ENCODE assay signal across 2 cellular contexts in the genomic region with DNA sequence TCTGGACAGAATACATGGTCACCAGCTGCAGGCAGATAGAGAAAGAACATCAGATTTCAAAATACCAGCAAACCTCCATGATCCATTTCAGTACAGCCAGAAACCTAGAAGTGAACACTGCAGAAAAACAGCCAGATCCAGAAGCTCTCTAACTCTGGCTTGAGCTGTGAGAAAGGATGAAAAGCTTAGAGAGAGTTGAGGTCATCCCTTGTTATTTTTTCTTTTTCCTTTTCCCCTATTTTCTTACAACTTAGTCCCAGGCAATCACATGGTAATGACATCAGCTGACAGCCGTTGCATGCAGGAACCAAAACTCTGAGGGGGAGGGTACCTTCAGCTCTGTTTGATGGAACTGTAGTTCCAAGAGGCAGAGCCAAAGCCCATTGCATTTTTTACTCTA.
TF ChIP-seq lines count a peak whose summit lies in the region.

No MANE protein-coding gene starts in this region.

TF ChIP-seq in GM23338, 12 proteins besides CTCF, POLR2A, EP300 and RAD21:
- TF ChIP-seq, protein P1, sequence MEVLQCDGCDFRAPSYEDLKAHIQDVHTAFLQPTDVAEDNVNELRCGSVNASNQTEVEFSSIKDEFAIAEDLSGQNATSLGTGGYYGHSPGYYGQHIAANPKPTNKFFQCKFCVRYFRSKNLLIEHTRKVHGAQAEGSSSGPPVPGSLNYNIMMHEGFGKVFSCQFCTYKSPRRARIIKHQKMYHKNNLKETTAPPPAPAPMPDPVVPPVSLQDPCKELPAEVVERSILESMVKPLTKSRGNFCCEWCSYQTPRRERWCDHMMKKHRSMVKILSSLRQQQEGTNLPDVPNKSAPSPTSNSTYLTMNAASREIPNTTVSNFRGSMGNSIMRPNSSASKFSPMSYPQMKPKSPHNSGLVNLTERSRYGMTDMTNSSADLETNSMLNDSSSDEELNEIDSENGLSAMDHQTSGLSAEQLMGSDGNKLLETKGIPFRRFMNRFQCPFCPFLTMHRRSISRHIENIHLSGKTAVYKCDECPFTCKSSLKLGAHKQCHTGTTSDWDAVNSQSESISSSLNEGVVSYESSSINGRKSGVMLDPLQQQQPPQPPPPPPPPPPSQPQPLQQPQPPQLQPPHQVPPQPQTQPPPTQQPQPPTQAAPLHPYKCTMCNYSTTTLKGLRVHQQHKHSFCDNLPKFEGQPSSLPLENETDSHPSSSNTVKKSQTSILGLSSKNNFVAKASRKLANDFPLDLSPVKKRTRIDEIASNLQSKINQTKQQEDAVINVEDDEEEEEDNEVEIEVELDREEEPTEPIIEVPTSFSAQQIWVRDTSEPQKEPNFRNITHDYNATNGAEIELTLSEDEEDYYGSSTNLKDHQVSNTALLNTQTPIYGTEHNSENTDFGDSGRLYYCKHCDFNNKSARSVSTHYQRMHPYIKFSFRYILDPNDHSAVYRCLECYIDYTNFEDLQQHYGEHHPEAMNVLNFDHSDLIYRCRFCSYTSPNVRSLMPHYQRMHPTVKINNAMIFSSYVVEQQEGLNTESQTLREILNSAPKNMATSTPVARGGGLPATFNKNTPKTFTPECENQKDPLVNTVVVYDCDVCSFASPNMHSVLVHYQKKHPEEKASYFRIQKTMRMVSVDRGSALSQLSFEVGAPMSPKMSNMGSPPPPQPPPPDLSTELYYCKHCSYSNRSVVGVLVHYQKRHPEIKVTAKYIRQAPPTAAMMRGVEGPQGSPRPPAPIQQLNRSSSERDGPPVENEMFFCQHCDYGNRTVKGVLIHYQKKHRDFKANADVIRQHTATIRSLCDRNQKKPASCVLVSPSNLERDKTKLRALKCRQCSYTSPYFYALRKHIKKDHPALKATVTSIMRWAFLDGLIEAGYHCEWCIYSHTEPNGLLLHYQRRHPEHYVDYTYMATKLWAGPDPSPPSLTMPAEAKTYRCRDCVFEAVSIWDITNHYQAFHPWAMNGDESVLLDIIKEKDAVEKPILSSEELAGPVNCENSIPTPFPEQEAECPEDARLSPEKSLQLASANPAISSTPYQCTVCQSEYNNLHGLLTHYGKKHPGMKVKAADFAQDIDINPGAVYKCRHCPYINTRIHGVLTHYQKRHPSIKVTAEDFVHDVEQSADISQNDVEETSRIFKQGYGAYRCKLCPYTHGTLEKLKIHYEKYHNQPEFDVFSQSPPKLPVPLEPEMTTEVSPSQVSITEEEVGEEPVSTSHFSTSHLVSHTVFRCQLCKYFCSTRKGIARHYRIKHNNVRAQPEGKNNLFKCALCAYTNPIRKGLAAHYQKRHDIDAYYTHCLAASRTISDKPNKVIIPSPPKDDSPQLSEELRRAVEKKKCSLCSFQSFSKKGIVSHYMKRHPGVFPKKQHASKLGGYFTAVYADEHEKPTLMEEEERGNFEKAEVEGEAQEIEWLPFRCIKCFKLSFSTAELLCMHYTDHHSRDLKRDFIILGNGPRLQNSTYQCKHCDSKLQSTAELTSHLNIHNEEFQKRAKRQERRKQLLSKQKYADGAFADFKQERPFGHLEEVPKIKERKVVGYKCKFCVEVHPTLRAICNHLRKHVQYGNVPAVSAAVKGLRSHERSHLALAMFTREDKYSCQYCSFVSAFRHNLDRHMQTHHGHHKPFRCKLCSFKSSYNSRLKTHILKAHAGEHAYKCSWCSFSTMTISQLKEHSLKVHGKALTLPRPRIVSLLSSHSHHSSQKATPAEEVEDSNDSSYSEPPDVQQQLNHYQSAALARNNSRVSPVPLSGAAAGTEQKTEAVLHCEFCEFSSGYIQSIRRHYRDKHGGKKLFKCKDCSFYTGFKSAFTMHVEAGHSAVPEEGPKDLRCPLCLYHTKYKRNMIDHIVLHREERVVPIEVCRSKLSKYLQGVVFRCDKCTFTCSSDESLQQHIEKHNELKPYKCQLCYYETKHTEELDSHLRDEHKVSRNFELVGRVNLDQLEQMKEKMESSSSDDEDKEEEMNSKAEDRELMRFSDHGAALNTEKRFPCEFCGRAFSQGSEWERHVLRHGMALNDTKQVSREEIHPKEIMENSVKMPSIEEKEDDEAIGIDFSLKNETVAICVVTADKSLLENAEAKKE (CRISPR knock-in tag; IDR thresholded peaks at IDR 0.05): no peak
- TF ChIP-seq ZNF114 (CRISPR knock-in tag; IDR thresholded peaks at IDR 0.05) (no peak), CREB1 (CRISPR knock-in tag; IDR thresholded peaks at IDR 0.05; ENCODE audit: low read depth) (no peak), POLR2AphosphoS5 (IDR thresholded peaks at IDR 0.05; ENCODE audit: low read depth) (no peak), EZH2phosphoT487 (IDR thresholded peaks at IDR 0.05; ENCODE audit: unreplicated experiment) (no peak), EZH2 (IDR thresholded peaks at IDR 0.05; ENCODE audit: low read depth, unreplicated experiment) (no peak), ZNF331 (CRISPR knock-in tag; IDR thresholded peaks at IDR 0.05; ENCODE audit: low read depth) (no peak)
TF ChIP-seq in GM23338: peak in this region for 0.

TF ChIP-seq in SK-N-SH, 30 proteins besides CTCF, POLR2A, EP300 and RAD21 (continued from another document):
- TF ChIP-seq USF2 (IDR thresholded peaks at IDR 0.05; ENCODE audit: borderline replicate concordance, low read depth, low read length) (no peak), USF1 (IDR thresholded peaks at IDR 0.05; ENCODE audit: borderline replicate concordance, low read depth) (peak; percentile 62; the same call in 1 of the 2 replicates), PBX3 (IDR thresholded peaks at IDR 0.05) (no peak), FOSL2 (IDR thresholded peaks at IDR 0.05; ENCODE audit: borderline replicate concordance, low read depth) (no peak), FOXJ3 (CRISPR knock-in tag; IDR thresholded peaks at IDR 0.05) (no peak), RFX5 (IDR thresholded peaks at IDR 0.05; ENCODE audit: low read length) (no peak), SMC3 (IDR thresholded peaks at IDR 0.05; ENCODE audit: low read depth, low read length) (no peak), SIN3A (IDR thresholded peaks at IDR 0.05; ENCODE audit: borderline replicate concordance, low read depth, low read length) (no peak), TEAD4 (IDR thresholded peaks at IDR 0.05; ENCODE audit: borderline replicate concordance, insufficient read depth) (no peak), TAF1 (IDR thresholded peaks at IDR 0.05; ENCODE audit: borderline replicate concordance, low read depth, low read length) (no peak), CHD2 (IDR thresholded peaks at IDR 0.05; ENCODE audit: low read length, partially characterized antibody) (no peak), MXI1 (IDR thresholded peaks at IDR 0.05; ENCODE audit: low read depth, low read length) (peak; percentile 29; the same call in 1 of the 2 replicates), RCOR1 (IDR thresholded peaks at IDR 0.05; ENCODE audit: low read length) (peak; percentile 13; the same call in 1 of the 2 replicates), YY1 (IDR thresholded peaks at IDR 0.05; ENCODE audit: low read depth) (no peak)
- TF ChIP-seq, protein P2, sequence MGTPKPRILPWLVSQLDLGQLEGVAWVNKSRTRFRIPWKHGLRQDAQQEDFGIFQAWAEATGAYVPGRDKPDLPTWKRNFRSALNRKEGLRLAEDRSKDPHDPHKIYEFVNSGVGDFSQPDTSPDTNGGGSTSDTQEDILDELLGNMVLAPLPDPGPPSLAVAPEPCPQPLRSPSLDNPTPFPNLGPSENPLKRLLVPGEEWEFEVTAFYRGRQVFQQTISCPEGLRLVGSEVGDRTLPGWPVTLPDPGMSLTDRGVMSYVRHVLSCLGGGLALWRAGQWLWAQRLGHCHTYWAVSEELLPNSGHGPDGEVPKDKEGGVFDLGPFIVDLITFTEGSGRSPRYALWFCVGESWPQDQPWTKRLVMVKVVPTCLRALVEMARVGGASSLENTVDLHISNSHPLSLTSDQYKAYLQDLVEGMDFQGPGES (IDR thresholded peaks at IDR 0.05; ENCODE audit: low read depth, low read length): no peak
